29 cellular contexts compared by ENCODE assay signal in the genomic region with DNA sequence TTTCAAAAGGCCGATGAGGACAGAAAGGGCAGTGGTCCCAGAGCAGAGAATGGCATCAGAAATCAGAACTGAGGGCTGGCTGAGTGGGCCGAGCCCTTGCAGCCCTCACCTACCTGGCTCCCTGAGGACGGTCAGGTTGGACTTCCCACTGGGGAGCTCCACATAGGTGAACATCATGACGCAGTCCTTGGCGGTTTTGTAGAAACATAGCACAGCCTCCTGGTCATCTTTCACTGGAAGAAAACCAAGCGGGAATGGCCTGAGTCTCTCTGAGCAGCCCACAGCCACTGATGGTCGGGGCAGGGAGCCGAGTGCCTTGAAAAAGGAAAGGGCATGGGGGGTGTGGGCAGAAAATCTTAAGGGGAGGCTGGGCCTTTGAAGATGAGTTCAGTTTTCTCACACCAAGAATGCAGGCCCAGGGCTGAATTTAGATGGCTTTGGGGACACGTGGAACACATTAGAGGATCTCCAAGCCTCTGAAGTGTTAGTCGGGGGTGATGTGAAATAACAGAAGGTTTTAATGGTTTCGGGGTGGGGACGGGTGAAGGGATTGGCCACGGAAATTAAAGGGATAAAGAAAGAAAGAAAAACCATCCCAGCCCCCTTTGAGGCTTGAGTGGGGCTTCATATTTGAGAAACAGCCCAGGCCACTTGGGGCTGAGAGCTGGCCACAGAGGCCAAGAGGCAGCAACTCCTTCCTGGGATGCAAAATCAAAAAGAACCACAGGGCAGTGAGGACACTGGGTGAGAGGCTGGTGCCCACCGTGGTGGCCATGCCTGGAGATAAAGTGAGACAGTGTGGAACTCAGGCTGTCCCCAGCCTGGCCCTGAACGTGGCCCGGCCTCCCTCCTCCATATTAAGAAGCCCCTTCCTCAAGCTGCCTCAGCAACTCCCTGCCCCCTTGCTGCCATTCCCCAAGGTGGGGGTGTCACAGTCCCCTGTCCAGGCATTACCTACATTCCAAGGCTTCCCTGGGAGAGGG. TPM values are rescaled to one million over a fixed set of nuclear protein-coding genes. Genes with fewer than 3 reads are reported as not detected.
DNase-seq lines count a peak whose midpoint lies in the region; ATAC-seq and TF ChIP-seq lines count a peak whose summit lies in the region.
"Had no signal": no experiment of that assay in that cellular context is flagged by ENCODE, and none has a peak within 500 bp of the region (broad histone marks: within the 10 kb centered on the region; RNA-seq: fewer than 3 reads in every experiment).

No MANE protein-coding gene starts in this region.

- H3K79me2 ChIP-seq in Karpas-422 (ENCODE audit: low read length) (no peaks in the 10 kb centered on the region), neural progenitor cell (ENCODE audit: low read depth) (no peaks in the 10 kb centered on the region)

- 91 to 92% methylated on average over 16 of the region's 16 CpGs for WGBS in testis, 2 donors

- no peaks in the 10 kb centered on the region for H3K9me2 ChIP-seq in Karpas-422 (replicated peaks; ENCODE audit: insufficient read depth, low read length)

- H2AFZ ChIP-seq in Karpas-422 (ENCODE audit: low read length) = no peak overlapping the region
- H2AFZ ChIP-seq in neural progenitor cell (replicated peaks) = no peak overlapping the region
- H2AFZ ChIP-seq: GM23338 had no signal

- no peaks in the 10 kb centered on the region for H3K27me3 Mint-ChIP-seq in endothelial cell (ENCODE audit: unreplicated experiment)
- peaks cover 11% of the 10 kb centered on the region for H3K27me3 Mint-ChIP-seq in neural progenitor cell (ENCODE audit: insufficient read depth, low read depth)

- no peak for TF ChIP-seq POLR2A in testis (IDR thresholded peaks at IDR 0.05)

- no peaks in the 10 kb centered on the region for H3K27me3 ChIP-seq in Karpas-422 (ENCODE audit: low read length)
- no peaks in the 10 kb centered on the region for H3K27me3 ChIP-seq in neural progenitor cell
- H3K27me3 ChIP-seq in testis = no peaks in the 10 kb centered on the region

- H3F3A ChIP-seq in neural progenitor cell (ENCODE audit: low read depth) = peaks cover 14% of the 10 kb centered on the region

- H3K4me2 ChIP-seq in Karpas-422 (ENCODE audit: low read depth, low read length, poor library complexity, severe bottlenecking) = no peak overlapping the region
- H3K4me2 ChIP-seq in neural progenitor cell = no peak overlapping the region
- H3K4me2 ChIP-seq: A549, GM23338 had no signal

- H3K4me1 Mint-ChIP-seq in endothelial cell (ENCODE audit: unreplicated experiment) (peaks cover 7% of the 10 kb centered on the region), neural progenitor cell (peaks cover 28% of the 10 kb centered on the region)

- H3K9me3 Mint-ChIP-seq in endothelial cell (ENCODE audit: unreplicated experiment) (no peaks in the 10 kb centered on the region), neural progenitor cell (no peaks in the 10 kb centered on the region)
- H3K9me3 Mint-ChIP-seq: CD8-positive, alpha-beta memory T cell; GM23338; HFFc6 had no signal

- no peak for ATAC-seq in HG02588 (IDR thresholded peaks at IDR 0.05; ENCODE audit: unreplicated experiment)
- ATAC-seq: A549, GM23338 had no signal

- H3K4me3 Mint-ChIP-seq in endothelial cell (ENCODE audit: unreplicated experiment) = peak overlapping the region; percentile 28
- H3K4me3 Mint-ChIP-seq in neural progenitor cell = no peak overlapping the region
- H3K4me3 Mint-ChIP-seq: CD8-positive, alpha-beta memory T cell; GM23338; HFFc6 had no signal

- no peaks in the 10 kb centered on the region for H3K36me3 ChIP-seq in Karpas-422 (ENCODE audit: insufficient read depth, low read length)
- H3K36me3 ChIP-seq in neural progenitor cell = no peaks in the 10 kb centered on the region
- no peaks in the 10 kb centered on the region for H3K36me3 ChIP-seq in testis (ENCODE audit: low read depth, missing control alignments)

- TF ChIP-seq CTCF in endothelial cell (IDR thresholded peaks at IDR 0.05; ENCODE audit: unreplicated experiment) = no peak
- no peak for TF ChIP-seq CTCF in neural progenitor cell (IDR thresholded peaks at IDR 0.05)
- TF ChIP-seq CTCF in testis (IDR thresholded peaks at IDR 0.05) = no peak

- H3K36me3 Mint-ChIP-seq in endothelial cell (ENCODE audit: low read depth, unreplicated experiment) = peaks cover 18% of the 10 kb centered on the region
- H3K36me3 Mint-ChIP-seq in neural progenitor cell = peaks cover 8% of the 10 kb centered on the region
- H3K36me3 Mint-ChIP-seq: CD8-positive, alpha-beta memory T cell had no signal

- intact Hi-C loops in testis (cut with DNase I; ENCODE audit: low total_unique reads) = loop anchor here (10.0 kb wide), 1 partner anchor 668 kb away; no protein-coding TSS in a partner anchor

- H3K4me3 ChIP-seq in Karpas-422 (ENCODE audit: low read length) = no peak overlapping the region
- H3K4me3 ChIP-seq in neural progenitor cell = no peak overlapping the region
- H3K4me3 ChIP-seq in testis = no peak overlapping the region
- H3K4me3 ChIP-seq: A549, GM23338, HAP-1 had no signal

- H4K20me1 ChIP-seq in Karpas-422 (ENCODE audit: insufficient read depth, low read depth, low read length) = no peaks in the 10 kb centered on the region
- no peaks in the 10 kb centered on the region for H4K20me1 ChIP-seq in neural progenitor cell (ENCODE audit: low read depth)

- no peak overlapping the region for H3K27ac ChIP-seq in Karpas-422 (ENCODE audit: low read length)
- H3K27ac ChIP-seq in neural progenitor cell = no peak overlapping the region
- no peak overlapping the region for H3K27ac ChIP-seq in testis
- H3K27ac ChIP-seq: RWPE1 had no signal

- H3K9me3 ChIP-seq in Karpas-422 (ENCODE audit: low read length) (no peaks in the 10 kb centered on the region), neural progenitor cell (ENCODE audit: low read depth) (no peaks in the 10 kb centered on the region), testis (no peaks in the 10 kb centered on the region)
- H3K9me3 ChIP-seq: A549, HAP-1 had no signal

- H3K27ac Mint-ChIP-seq in endothelial cell (ENCODE audit: unreplicated experiment) (peak overlapping the region; percentile 76), neural progenitor cell (peak overlapping the region; percentile 39)
- H3K27ac Mint-ChIP-seq: CD8-positive, alpha-beta memory T cell; GM23338; HFFc6 had no signal

- H3K4me1 ChIP-seq in Karpas-422 (ENCODE audit: low read length) = peaks cover 1% of the 10 kb centered on the region
- peaks cover 15% of the 10 kb centered on the region for H3K4me1 ChIP-seq in neural progenitor cell
- H3K4me1 ChIP-seq in testis = peaks cover 10% of the 10 kb centered on the region

- peak; percentile 23 for DNase-seq in Karpas-422
- DNase-seq in endothelial cell (ENCODE audit: low spot score) = no peak
- no peak for DNase-seq in neural progenitor cell (ENCODE audit: low spot score)
- DNase-seq in testis = peak; percentile 8
- no peak for DNase-seq in RKO (ENCODE audit: low spot score)
- no peak for DNase-seq in NCI-H2029 treated with DMSO at 0.1 percent for 48 hours (lab: John Stamatoyannopoulos, UW)
- DNase-seq: C1 segment of cervical spinal cord; CD8-positive, alpha-beta memory T cell; DMS 273 treated with DMSO at 0.1 percent for 48 hours; DMS79; EL; GDM1; HFFc6; IMR-90; KG1; NCI-H1048; NCI-H1417; NCI-H1694; NCI-H2081; NCI-H2171; NCI-H226; NCI-H510A; NCI-H69; SHP77 had no signal

- no peak overlapping the region for H3K9ac ChIP-seq in Karpas-422 (ENCODE audit: low read length)
- H3K9ac ChIP-seq in neural progenitor cell = no peak overlapping the region

RNA-seq across cellular contexts. Expression of gene UMPS, which starts 36.2 kb away (rescaled TPM):
- total RNA-seq in Karpas-422 (2014; rRNA removed; shearing (Covaris generic); ENCODE audit: low replicate concordance) = 17.4 and 30.2 TPM in 2 replicates
- 27.1 TPM for total RNA-seq in endothelial cell (ENCODE audit: unreplicated experiment)
- total RNA-seq in neural progenitor cell (ENCODE audit: low replicate concordance) = 42.2 and 47.6 TPM in 2 replicates
- 10 to 100 TPM; 24.6 to 26.8 TPM for total RNA-seq in testis
- polyA plus RNA-seq in testis (ENCODE audit: insufficient read depth, low read depth, low replicate concordance) = 20.0 TPM

Comparison
In these comparisons a context has a peak if more than half of its experiments do, and no peak if none do; other contexts are left out.
1. DNase-seq: peak in Karpas-422 (single experiment) and testis (single experiment); none in endothelial cell (single experiment), neural progenitor cell (single experiment), RKO (single experiment) and NCI-H2029 treated with DMSO at 0.1 percent for 48 hours (single experiment).